ENCODE assay signal across 15 cellular contexts in genomic region chr4:40800064-40800463, GRCh38.
DNase-seq lines count a peak whose midpoint lies in the region; ATAC-seq, FAIRE-seq and TF ChIP-seq lines count a peak whose summit lies in the region.
"Had no signal": no experiment of that assay in that cellular context is flagged by ENCODE, and none has a peak within 500 bp of the region (broad histone marks: within the 10 kb centered on the region; RNA-seq: fewer than 3 reads in every experiment).

No MANE protein-coding gene starts in this region.

- H3K27ac Mint-ChIP-seq in activated naive CD8-positive, alpha-beta T cell treated with anti-CD3 and anti-CD28 coated beads, Interleukin-2, amount 50 U/mL, for 24 hours: no peak overlapping the region
- H3K27ac Mint-ChIP-seq: activated naive CD8-positive, alpha-beta T cell treated with anti-CD3 and anti-CD28 coated beads, Interleukin-2, amount 10 ng/mL, durations not matched to agents 7 days and 5 days had no signal

- H3K27me3 Mint-ChIP-seq in activated naive CD8-positive, alpha-beta T cell treated with anti-CD3 and anti-CD28 coated beads, Interleukin-2, amount 50 U/mL, for 24 hours: no peaks in the 10 kb centered on the region
- H3K27me3 Mint-ChIP-seq: activated naive CD8-positive, alpha-beta T cell treated with anti-CD3 and anti-CD28 coated beads, Interleukin-2, amount 10 ng/mL, durations not matched to agents 7 days and 5 days had no signal

- CTCF ChIA-PET in GM10248 (lab: Yijun Ruan, JAX): interaction anchor here (0.7 to 2.1 kb wide), 5 partner anchors 10 to 98 kb away, joined by 3 to 11 read pairs (median 4); no protein-coding TSS in a partner anchor

- H3K9me3 Mint-ChIP-seq in activated naive CD8-positive, alpha-beta T cell treated with anti-CD3 and anti-CD28 coated beads, Interleukin-2, amount 50 U/mL, for 24 hours: no peaks in the 10 kb centered on the region
- H3K9me3 Mint-ChIP-seq: activated naive CD8-positive, alpha-beta T cell treated with anti-CD3 and anti-CD28 coated beads, Interleukin-2, amount 10 ng/mL, durations not matched to agents 7 days and 5 days had no signal

- FAIRE-seq in GM19239 (lab: Jason Lieb, UNC): peak; percentile 75
- FAIRE-seq: urothelium cell line had no signal

- H3K36me3 Mint-ChIP-seq in activated naive CD8-positive, alpha-beta T cell treated with anti-CD3 and anti-CD28 coated beads, Interleukin-2, amount 50 U/mL, for 24 hours (ENCODE audit: low read depth): no peaks in the 10 kb centered on the region
- H3K36me3 Mint-ChIP-seq: activated naive CD8-positive, alpha-beta T cell treated with anti-CD3 and anti-CD28 coated beads, Interleukin-2, amount 10 ng/mL, durations not matched to agents 7 days and 5 days had no signal

- ATAC-seq in HG02642 (IDR thresholded peaks at IDR 0.05; ENCODE audit: poor library complexity, unreplicated experiment) (peak; percentile 71), HG03521 (IDR thresholded peaks at IDR 0.05; ENCODE audit: unreplicated experiment) (peak; percentile 91)
- ATAC-seq in activated naive CD8-positive, alpha-beta T cell treated with anti-CD3 and anti-CD28 coated beads, Interleukin-2, amount 50 U/mL, for 24 hours: no peak

- TF ChIP-seq CTCF in GM10248 (IDR thresholded peaks at IDR 0.05; ENCODE audit: control extremely low read depth, extremely low read depth, low read depth, missing control alignments): no peak

- H3K4me1 Mint-ChIP-seq in activated naive CD8-positive, alpha-beta T cell treated with anti-CD3 and anti-CD28 coated beads, Interleukin-2, amount 50 U/mL, for 24 hours: no peaks in the 10 kb centered on the region
- H3K4me1 Mint-ChIP-seq: activated naive CD8-positive, alpha-beta T cell treated with anti-CD3 and anti-CD28 coated beads, Interleukin-2, amount 10 ng/mL, durations not matched to agents 7 days and 5 days had no signal

- no peak overlapping the region for H3K4me3 Mint-ChIP-seq in activated naive CD8-positive, alpha-beta T cell treated with anti-CD3 and anti-CD28 coated beads, Interleukin-2, amount 50 U/mL, for 24 hours
- H3K4me3 Mint-ChIP-seq: activated naive CD8-positive, alpha-beta T cell treated with anti-CD3 and anti-CD28 coated beads, Interleukin-2, amount 10 ng/mL, durations not matched to agents 7 days and 5 days had no signal

- DNase-seq in GM10248 (ENCODE audit: extremely low spot score) (peak; percentile 28), GM19239 (ENCODE audit: insufficient read length, low spot score) (no peak), iPS-NIHi11 (ENCODE audit: low spot score) (no peak), NCI-H510A (lab: John Stamatoyannopoulos, UW) (no peak), NCI-H82 treated with DMSO at 0.1 percent for 48 hours (lab: John Stamatoyannopoulos, UW; ENCODE audit: unreplicated experiment) (no peak)
- no peak for DNase-seq in activated naive CD8-positive, alpha-beta T cell treated with anti-CD3 and anti-CD28 coated beads, Interleukin-2, amount 50 U/mL, for 24 hours
- DNase-seq: activated naive CD8-positive, alpha-beta T cell treated with anti-CD3 and anti-CD28 coated beads, Interleukin-2, amount 10 ng/mL, durations not matched to agents 7 days and 5 days; mesendoderm; posterior cingulate gyrus; stimulated activated CD4-positive, alpha-beta T cell treated with anti-CD3 and anti-CD28 coated beads, Interleukin-15, amount 100 ng/mL, for 24 hours; stimulated activated CD8-positive, alpha-beta memory T cell treated with anti-CD3 and anti-CD28 coated beads, Interleukin-4, amount 100 ng/mL, for 48 hours; T1000 had no signal

- POLR2A ChIA-PET in GM10248 (lab: Yijun Ruan, JAX): no interaction called here
